ENCODE assay signal across 8 cellular contexts in genomic region chr1:103106426-103107321, GRCh38. TPM values are rescaled to one million over a fixed set of nuclear protein-coding genes. Genes with fewer than 3 reads are reported as not detected.
A peak's percentile ranks its signal among the peaks of the same experiment; 100 is the strongest.
DNase-seq lines count a peak whose midpoint lies in the region; ATAC-seq and TF ChIP-seq lines count a peak whose summit lies in the region.

No MANE protein-coding gene starts in this region.

- H3F3A ChIP-seq in SK-N-SH (replicated peaks; ENCODE audit: insufficient read depth), result peaks cover 28% of the 10 kb centered on the region

- H3K9ac ChIP-seq in SK-N-SH (peak overlapping the region; percentile 30; the same call in 1 of the 2 replicates), neuronal stem cell (ENCODE audit: low read depth, low read length, poor library complexity) (peak overlapping the region; percentile 72)

- H4K8ac ChIP-seq in neuronal stem cell (ENCODE audit: low read depth, low read length), result no peak overlapping the region

- H3K27me3 ChIP-seq in SK-N-SH (ENCODE audit: insufficient read depth) (no peaks in the 10 kb centered on the region), gastroesophageal sphincter (peaks cover 3% of the 10 kb centered on the region), neuronal stem cell (ENCODE audit: control insufficient read depth in 3 of 3, insufficient read depth in 3 of 3, low read depth in 1 of 3, low read length in 3 of 3) (no peaks in the 10 kb centered on the region)

- H2BK120ac ChIP-seq in neuronal stem cell (ENCODE audit: low read depth, low read length), result no peak overlapping the region

- H3K9me3 ChIP-seq in SK-N-SH (no peaks in the 10 kb centered on the region), gastroesophageal sphincter (no peaks in the 10 kb centered on the region), neuronal stem cell (replicated peaks in 1 of 2; ENCODE audit: control insufficient read depth in 2 of 2, insufficient read depth in 1 of 2, low read depth in 1 of 2, low read length in 2 of 2) (no peaks in the 10 kb centered on the region)

- TF ChIP-seq CTCF in SK-N-SH (IDR thresholded peaks at IDR 0.05) (peak; percentile 76), gastroesophageal sphincter (IDR thresholded peaks at IDR 0.05) (peak in 3 of 4 experiments; percentile 16 to 53 (median 37))

- no peak overlapping the region for H2BK12ac ChIP-seq in neuronal stem cell (ENCODE audit: low read length)

- H2AK5ac ChIP-seq in neuronal stem cell (ENCODE audit: low read depth, low read length), result no peak overlapping the region

- CTCF ChIA-PET in SK-N-SH (lab: Yijun Ruan, JAX), result interaction anchor here (0.6 to 5.4 kb wide), 50 partner anchors 8 to 1358 kb away, joined by 3 to 119 read pairs (median 4); no protein-coding TSS in a partner anchor

- TF ChIP-seq POLR2A in gastroesophageal sphincter (IDR thresholded peaks at IDR 0.05), result no peak

- H3K14ac ChIP-seq in neuronal stem cell (ENCODE audit: low read length), result no peak overlapping the region

- POLR2A ChIA-PET in SK-N-SH (lab: Yijun Ruan, JAX), result no interaction called here

- H3K23ac ChIP-seq in neuronal stem cell (ENCODE audit: low read depth, low read length, poor library complexity), result no peak overlapping the region

- H3K9me2 ChIP-seq in SK-N-SH, result no peaks in the 10 kb centered on the region; the same call in 1 of the 2 replicates

- H3K79me2 ChIP-seq in SK-N-SH (ENCODE audit: insufficient read depth), result no peaks in the 10 kb centered on the region

- H3K4me2 ChIP-seq in SK-N-SH (peak overlapping the region; percentile 89), neuronal stem cell (ENCODE audit: insufficient read depth, low read length, poor library complexity, severe bottlenecking) (peak overlapping the region; percentile 56)

- ATAC-seq in GM21723 (IDR thresholded peaks at IDR 0.05; ENCODE audit: unreplicated experiment) (peak; percentile 74), gastroesophageal sphincter (peak; percentile 73)

- H2AFZ ChIP-seq in SK-N-SH (ENCODE audit: low read depth) (peak overlapping the region; percentile 97), neuronal stem cell (ENCODE audit: low read length) (peak overlapping the region; percentile 96)

- H3K27ac ChIP-seq in SK-N-SH (ENCODE audit: low read depth in 2 of 2, low read length in 1 of 2) (peak overlapping the region in 1 of 2 experiments; percentile 38; a peak in 3 of 4 replicates), gastroesophageal sphincter (no peak overlapping the region), neuronal stem cell (replicated peaks; ENCODE audit: low read length) (peak overlapping the region; percentile 93)

- under 1% methylated on average over 21 of the region's 22 CpGs for WGBS in SK-N-SH (ENCODE audit: low lambda C conversion rate)
- WGBS in gastroesophageal sphincter (ENCODE audit: low coverage in 1 of 2), 2 donors, result 1 to 6% methylated on average over 8 to 9 of the region's 22 CpGs
- no CpG with 5 or more reads among the region's 22 CpGs for WGBS in neuronal stem cell (ENCODE audit: extremely low coverage in 2 of 2, insufficient read length in 2 of 2, insufficient replicate concordance in 1 of 2), 2 donors

- H3K36me3 ChIP-seq in SK-N-SH (replicated peaks in 1 of 2; ENCODE audit: control insufficient read depth in 1 of 2, insufficient read depth in 2 of 2, low read length in 1 of 2) (no peaks in the 10 kb centered on the region), gastroesophageal sphincter (no peaks in the 10 kb centered on the region), neuronal stem cell (replicated peaks in 1 of 2; ENCODE audit: control insufficient read depth in 2 of 2, insufficient read depth in 2 of 2, low read length in 2 of 2) (no peaks in the 10 kb centered on the region)

- H4K91ac ChIP-seq in neuronal stem cell (ENCODE audit: low read depth, low read length, poor library complexity), result no peak overlapping the region

- H3K79me1 ChIP-seq in neuronal stem cell (ENCODE audit: low read depth, low read length), result peaks cover 4% of the 10 kb centered on the region

- H3K4me1 ChIP-seq in SK-N-SH (ENCODE audit: control insufficient read depth in 1 of 2, insufficient read depth in 2 of 2, low read depth in 1 of 2, low read length in 1 of 2), result peaks cover 2 to 5% of the 10 kb centered on the region in 2 experiments; a peak in 3 of 4 replicates
- peaks cover 0 to 25% (median 6%) of the 10 kb centered on the region in 3 donors for H3K4me1 ChIP-seq in gastroesophageal sphincter
- peaks cover 0 to 4% of the 10 kb centered on the region in 2 donors for H3K4me1 ChIP-seq in neuronal stem cell (ENCODE audit: control insufficient read depth in 2 of 2, insufficient read depth in 1 of 2, low read depth in 1 of 2, low read length in 2 of 2)

- DNase-seq in NCI-H748 (lab: John Stamatoyannopoulos, UW; ENCODE audit: unreplicated experiment) (peak; percentile 45), NCI-H748 treated with DMSO at 0.1 percent for 48 hours (lab: John Stamatoyannopoulos, UW) (no peak), HuH-7.5 (ENCODE audit: low spot score) (peak; percentile 26), SK-N-SH (peak; percentile 62), neuronal stem cell (ENCODE audit: low spot score) (peak; percentile 67), NCI-H1436 (lab: John Stamatoyannopoulos, UW) (no peak)

- TF ChIP-seq EP300 in SK-N-SH (IDR thresholded peaks at IDR 0.05; ENCODE audit: borderline replicate concordance in 1 of 2, low read depth in 1 of 2, low read length in 1 of 2), result no peak
- TF ChIP-seq EP300 in gastroesophageal sphincter (IDR thresholded peaks at IDR 0.05), result no peak

- peak overlapping the region; percentile 80 for H3K18ac ChIP-seq in neuronal stem cell (ENCODE audit: low read length)

- no peak overlapping the region for H2BK5ac ChIP-seq in neuronal stem cell (ENCODE audit: low read length)

- H4K20me1 ChIP-seq in SK-N-SH (ENCODE audit: insufficient read depth), result no peaks in the 10 kb centered on the region

- H3K4ac ChIP-seq in neuronal stem cell (ENCODE audit: low read length), result no peak overlapping the region

- H2BK15ac ChIP-seq in neuronal stem cell (ENCODE audit: low read length), result no peak overlapping the region

- H3K4me3 ChIP-seq in SK-N-SH (ENCODE audit: low read depth in 2 of 2, low read length in 1 of 2) (peak overlapping the region; percentile 48 to 68), gastroesophageal sphincter (peak overlapping the region; percentile 18 to 47), neuronal stem cell (ENCODE audit: low read length in 2 of 2) (peak overlapping the region; percentile 63 to 99)

- TF ChIP-seq RAD21 in SK-N-SH (IDR thresholded peaks at IDR 0.05; ENCODE audit: low read length), result peak; percentile 70

TF ChIP-seq in SK-N-SH, 30 proteins besides CTCF, POLR2A, EP300 and RAD21:
- TF ChIP-seq SMC3 (IDR thresholded peaks at IDR 0.05; ENCODE audit: low read depth, low read length) (peak; percentile 83), NRF1 (IDR thresholded peaks at IDR 0.05; ENCODE audit: low read depth, low read length) (0 out of 2 replicates have a peak, but pooled peaks have one; percentile 9), GABPA (IDR thresholded peaks at IDR 0.05; ENCODE audit: low read depth) (no peak), REST (IDR thresholded peaks at IDR 0.05; ENCODE audit: low read depth, low read length) (peak; percentile 73), TCF12 (IDR thresholded peaks at IDR 0.05) (no peak), USF2 (IDR thresholded peaks at IDR 0.05; ENCODE audit: borderline replicate concordance, low read depth, low read length) (no peak)

RNA-seq across cellular contexts. Expression of gene COL11A1, which starts 1.6 kb away (rescaled TPM):
- 0.13 and 0.15 TPM in 2 replicates for polyA plus RNA-seq in SK-N-SH (2012; rRNA removed)
- 0.13 and 0.17 TPM in 2 replicates for polyA plus RNA-seq in SK-N-SH (2012; cell fraction: cytosol; rRNA removed)
- polyA plus RNA-seq in SK-N-SH (2012; cell fraction: nucleus; rRNA removed), result 0.11 and 0.12 TPM in 2 replicates
- under 1 TPM in 1 of 4 donors, not detected in 3; 0.19 TPM for total RNA-seq in gastroesophageal sphincter
- 119 TPM for polyA plus RNA-seq in neuronal stem cell (2013, experiment 1 of 2)
- 130 TPM for polyA plus RNA-seq in neuronal stem cell (2013, experiment 2 of 2)

Comparison
In these comparisons a context has a peak if more than half of its experiments do, and no peak if none do; other contexts are left out.
1. DNase-seq: peak in NCI-H748 (single experiment), HuH-7.5 (single experiment), SK-N-SH (single experiment) and neuronal stem cell (single experiment); none in NCI-H748 treated with DMSO at 0.1 percent for 48 hours (single experiment) and NCI-H1436 (single experiment).
2. Peak in every context shown above with its lines, with median percentiles within 50 percentile points of each other: H3K4me3 ChIP-seq.